Comparison of ENCODE assay signal across 26 cellular contexts in genomic region chr7:51054231-51054630, GRCh38.
"Had no signal": no experiment of that assay in that cellular context is flagged by ENCODE, and none has a peak within 500 bp of the region (broad histone marks: within the 10 kb centered on the region; RNA-seq: fewer than 3 reads in every experiment).

No MANE protein-coding gene starts in this region.

- H3K9me3 ChIP-seq: esophagus squamous epithelium, gastroesophageal sphincter, neutrophil, right atrium auricular region, sigmoid colon, stomach, thoracic aorta, uterus had no signal

- H3K27ac Mint-ChIP-seq: dendritic cell treated with granulocyte-macrophage colony-stimulating factor and Interleukin-4, amounts not matched to agents 40 ng/mL and 50 ng/mL, for 4 days; effector memory CD8-positive, alpha-beta T cell; nephron progenitor cell; stimulated activated naive B cell treated with anti-CD40 and anti-IgM and Interleukin-4, amounts not matched to agents 10 μg/mL and 1 μg/mL and 100 μg/mL, for 72 hours had no signal

- H3K4me1 ChIP-seq: esophagus squamous epithelium, sigmoid colon, stomach, uterus had no signal

- H3K9me3 Mint-ChIP-seq: dendritic cell treated with granulocyte-macrophage colony-stimulating factor and Interleukin-4, amounts not matched to agents 40 ng/mL and 50 ng/mL, for 4 days; effector memory CD8-positive, alpha-beta T cell; nephron progenitor cell; stimulated activated naive B cell treated with anti-CD40 and anti-IgM and Interleukin-4, amounts not matched to agents 10 μg/mL and 1 μg/mL and 100 μg/mL, for 72 hours had no signal

- H3K27me3 ChIP-seq: esophagus squamous epithelium, gastroesophageal sphincter, hepatocyte, right atrium auricular region, sigmoid colon, stomach, uterus had no signal

- H3K36me3 Mint-ChIP-seq: naive thymus-derived CD4-positive, alpha-beta T cell; stimulated activated naive B cell treated with anti-CD40 and anti-IgM and Interleukin-4, amounts not matched to agents 10 μg/mL and 1 μg/mL and 100 μg/mL, for 72 hours had no signal

- H3K4me3 ChIP-seq: esophagus squamous epithelium, gastroesophageal sphincter, hepatocyte, right atrium auricular region, sigmoid colon, skin epidermis, stomach, thoracic aorta, uterus had no signal

- DNase-seq: effector memory CD8-positive, alpha-beta T cell; esophagus squamous epithelium; foreskin fibroblast; head of caudate nucleus; kidney; left cardiac atrium; left ventricle myocardium superior; mammary epithelial cell; naive thymus-derived CD4-positive, alpha-beta T cell; nephron progenitor cell; posterior cingulate gyrus; sigmoid colon; stimulated activated CD4-positive, alpha-beta T cell treated with anti-CD3 and anti-CD28 coated beads, Interleukin-2, amount 100 ng/mL, for 24 hours; stimulated activated CD4-positive, alpha-beta T cell treated with anti-CD3 and anti-CD28 coated beads, Interleukin-4, amount 100 ng/mL, for 4 hours; stimulated activated naive B cell treated with anti-CD40 and anti-IgM and Interleukin-4, amounts not matched to agents 10 μg/mL and 1 μg/mL and 100 μg/mL, for 72 hours; stomach; substantia nigra; trophoblast cell; uterus had no signal

- H3K27me3 Mint-ChIP-seq: stimulated activated naive B cell treated with anti-CD40 and anti-IgM and Interleukin-4, amounts not matched to agents 10 μg/mL and 1 μg/mL and 100 μg/mL, for 72 hours had no signal

- H3K4me3 Mint-ChIP-seq: dendritic cell treated with granulocyte-macrophage colony-stimulating factor and Interleukin-4, amounts not matched to agents 40 ng/mL and 50 ng/mL, for 4 days; effector memory CD8-positive, alpha-beta T cell; naive thymus-derived CD4-positive, alpha-beta T cell; nephron progenitor cell; stimulated activated naive B cell treated with anti-CD40 and anti-IgM and Interleukin-4, amounts not matched to agents 10 μg/mL and 1 μg/mL and 100 μg/mL, for 72 hours had no signal

- ATAC-seq: effector memory CD8-positive, alpha-beta T cell; gastroesophageal sphincter; naive thymus-derived CD4-positive, alpha-beta T cell; stimulated activated naive B cell treated with anti-CD40 and anti-IgM and Interleukin-4, amounts not matched to agents 10 μg/mL and 1 μg/mL and 100 μg/mL, for 72 hours had no signal

- H3K4me1 Mint-ChIP-seq: naive thymus-derived CD4-positive, alpha-beta T cell; stimulated activated naive B cell treated with anti-CD40 and anti-IgM and Interleukin-4, amounts not matched to agents 10 μg/mL and 1 μg/mL and 100 μg/mL, for 72 hours had no signal

- H3K36me3 ChIP-seq: esophagus squamous epithelium, gastroesophageal sphincter, neutrophil, right atrium auricular region, sigmoid colon, stomach, thoracic aorta, uterus had no signal

- H3K27ac ChIP-seq: esophagus squamous epithelium, gastroesophageal sphincter, hepatocyte, neutrophil, sigmoid colon, skin epidermis, stomach, thoracic aorta, uterus had no signal
